In genomic region chr15:74541494-74542191, GRCh38 we compare ENCODE assay signal across 8 cellular contexts. TPM values are rescaled to one million over a fixed set of nuclear protein-coding genes. Genes with fewer than 3 reads are reported as not detected.
A peak's percentile ranks its signal among the peaks of the same experiment; 100 is the strongest.
DNase-seq lines count a peak whose midpoint lies in the region; ATAC-seq and TF ChIP-seq lines count a peak whose summit lies in the region.

No MANE protein-coding gene starts in this region.

- H3K9me3 ChIP-seq in heart right ventricle: no peaks in the 10 kb centered on the region
- no peaks in the 10 kb centered on the region for H3K9me3 ChIP-seq in RWPE2 (ENCODE audit: severe bottlenecking)
- no peaks in the 10 kb centered on the region for H3K9me3 ChIP-seq in right cardiac atrium (ENCODE audit: control insufficient read depth, low read length)
- H3K9me3 ChIP-seq in sigmoid colon: no peaks in the 10 kb centered on the region

- WGBS in heart right ventricle, 2 donors: 4% methylated on average over 21 of the region's 21 CpGs
- 2% methylated on average over 21 of the region's 21 CpGs for WGBS in right cardiac atrium
- 1% methylated on average over 21 of the region's 21 CpGs for WGBS in sigmoid colon, 2 donors

- intact Hi-C loops in heart right ventricle (cut with DNase I) (loop anchor here (2.0 to 5.0 kb wide), 7 partner anchors 56 to 81 kb away; partner anchors contain the start of genes CLK3 (in 6 of the 10) and UBL7 (in 4 of the 10)), Right ventricle myocardium inferior (cut with DNase I) (loop anchor here (1.0 to 2.0 kb wide), 2 partner anchors 74 to 81 kb away; partner anchors contain the start of genes CLK3 and UBL7), right cardiac atrium (cut with DNase I) (loop anchor here in 2 of 4 donors (5.0 to 10.0 kb wide), 2 partner anchors 71 to 73 kb away; partner anchors contain the start of gene CLK3 (in 1 of the 2)), sigmoid colon (cut with DNase I) (loop anchor here (2.0 to 10.0 kb wide), 4 partner anchors 57 to 393 kb away; partner anchors contain the start of genes CLK3, COX5A and CSK)

- H3K4me1 ChIP-seq in heart right ventricle: peaks cover 11 to 56% (median 35%) of the 10 kb centered on the region in 9 donors
- peaks cover 32% of the 10 kb centered on the region for H3K4me1 ChIP-seq in RWPE2 (ENCODE audit: insufficient read depth, poor library complexity, severe bottlenecking)
- peaks cover 13% of the 10 kb centered on the region for H3K4me1 ChIP-seq in right cardiac atrium (ENCODE audit: control insufficient read depth, insufficient read depth, low read length)
- peaks cover 0 to 38% (median 35%) of the 10 kb centered on the region in 4 donors for H3K4me1 ChIP-seq in sigmoid colon

- H3K4me3 ChIP-seq in heart right ventricle (peak overlapping the region; percentile 80 to 97 (median 92)), RWPE2 (ENCODE audit: severe bottlenecking) (peak overlapping the region; percentile 79), right cardiac atrium (ENCODE audit: low read length) (peak overlapping the region; percentile 98), sigmoid colon (peak overlapping the region; percentile 84 to 92 (median 88))

- H3K36me3 ChIP-seq in heart right ventricle (peaks cover 0 to 9% (median 0%) of the 10 kb centered on the region in 9 donors), RWPE2 (ENCODE audit: low read depth) (peaks cover 19% of the 10 kb centered on the region), sigmoid colon (no peaks in the 10 kb centered on the region)

- H3K27ac ChIP-seq in heart right ventricle (peak overlapping the region in 9 of 10 donors; percentile 60 to 93 (median 79)), RWPE2 (ENCODE audit: poor library complexity, severe bottlenecking) (peak overlapping the region; percentile 77), right cardiac atrium (ENCODE audit: low read length) (peak overlapping the region; percentile 35), sigmoid colon (peak overlapping the region; percentile 78 to 84 (median 82))

- no peak for TF ChIP-seq EP300 in sigmoid colon (IDR thresholded peaks at IDR 0.05)

- TF ChIP-seq POLR2A in sigmoid colon (IDR thresholded peaks at IDR 0.05): no peak

- DNase-seq in heart right ventricle (peak in 1 of 2 donors; percentile 14), Right ventricle myocardium inferior (ENCODE audit: missing footprints) (no peak), RWPE2 (ENCODE audit: low spot score) (no peak), right cardiac atrium (peak; percentile 21 to 60 (median 59)), sigmoid colon (peak; percentile 69)
- DNase-seq in activated naive CD4-positive, alpha-beta T cell treated with Interleukin-2 at 50 U/mL for 16 hours: peak; percentile 76

- H3K27me3 ChIP-seq in heart right ventricle: no peaks in the 10 kb centered on the region
- H3K27me3 ChIP-seq in RWPE2 (ENCODE audit: insufficient read depth, poor library complexity, severe bottlenecking): no peaks in the 10 kb centered on the region
- no peaks in the 10 kb centered on the region for H3K27me3 ChIP-seq in right cardiac atrium (ENCODE audit: control insufficient read depth, insufficient read depth)
- H3K27me3 ChIP-seq in sigmoid colon: no peaks in the 10 kb centered on the region

- no peak for ATAC-seq in heart right ventricle
- ATAC-seq in Right ventricle myocardium inferior: no peak
- peak; percentile 33 for ATAC-seq in HG03159 (IDR thresholded peaks at IDR 0.05; ENCODE audit: unreplicated experiment)
- peak; percentile 30 for ATAC-seq in RWPE2 (ENCODE audit: low read depth)
- peak in 1 of 2 donors; percentile 31 for ATAC-seq in right cardiac atrium
- ATAC-seq in HG03565 (IDR thresholded peaks at IDR 0.05; ENCODE audit: unreplicated experiment): no peak

- TF ChIP-seq CTCF in heart right ventricle (IDR thresholded peaks at IDR 0.05) (no peak), RWPE2 (IDR thresholded peaks at IDR 0.05; ENCODE audit: poor library complexity, severe bottlenecking) (no peak), sigmoid colon (IDR thresholded peaks at IDR 0.05) (no peak)

RNA-seq across cellular contexts. Expression of gene ARID3B, which starts 0.6 kb away (rescaled TPM):
- total RNA-seq in heart right ventricle: 1 to 10 TPM; 1.2 to 3.7 (median 2.4) TPM
- polyA plus RNA-seq in heart right ventricle: 1 to 10 TPM; 1.4 to 3.0 TPM
- total RNA-seq in Right ventricle myocardium inferior: 1.4 TPM
- total RNA-seq in right cardiac atrium: 1 to 10 TPM; 2.1 to 3.8 (median 2.5) TPM
- 2.1 TPM for polyA plus RNA-seq in right cardiac atrium
- total RNA-seq in sigmoid colon: 1 to 10 TPM; 2.3 to 9.7 (median 3.4) TPM
- polyA plus RNA-seq in sigmoid colon: 1 to 10 TPM; 5.3 to 9.3 (median 5.4) TPM

Comparison
In these comparisons a context has a peak if more than half of its experiments do, and no peak if none do; other contexts are left out.
1. DNase-seq: peak in activated naive CD4-positive, alpha-beta T cell treated with Interleukin-2 at 50 U/mL for 16 hours (single experiment), right cardiac atrium (3 of 3) and sigmoid colon (single experiment); none in Right ventricle myocardium inferior (single experiment) and RWPE2 (single experiment).
2. ATAC-seq: peak in HG03159 (single experiment) and RWPE2 (single experiment); none in heart right ventricle (0 of 8), Right ventricle myocardium inferior (single experiment) and HG03565 (single experiment).
3. Peak in every context shown above with its lines, with median percentiles within 50 percentile points of each other: H3K27ac ChIP-seq and H3K4me3 ChIP-seq.